24 cellular contexts compared by ENCODE assay signal in genomic region chr2:137190411-137191190, GRCh38.
DNase-seq lines count a peak whose midpoint lies in the region; ATAC-seq lines count a peak whose summit lies in the region.
"Had no signal": no experiment of that assay in that cellular context is flagged by ENCODE, and none has a peak within 500 bp of the region (broad histone marks: within the 10 kb centered on the region; RNA-seq: fewer than 3 reads in every experiment).

No MANE protein-coding gene starts in this region.

- H3K9me3 Mint-ChIP-seq in activated T-cell treated with anti-CD3 and anti-CD28 coated beads, Interleukin-2, amount 50 U/mL, for 72 hours, result peaks cover 0 to 2% of the 10 kb centered on the region in 2 donors
- H3K9me3 Mint-ChIP-seq: activated CD4-positive, alpha-beta memory T cell treated with anti-CD3 and anti-CD28 coated beads, Interleukin-2, amount 10 ng/mL, durations not matched to agents 7 days and 5 days; activated naive CD8-positive, alpha-beta T cell treated with anti-CD3 and anti-CD28 coated beads for 36 hours had no signal

- no peaks in the 10 kb centered on the region for H3K4me1 Mint-ChIP-seq in activated T-cell treated with anti-CD3 and anti-CD28 coated beads, Interleukin-2, amount 50 U/mL, for 72 hours (ENCODE audit: low read depth)
- H3K4me1 Mint-ChIP-seq: activated CD4-positive, alpha-beta memory T cell treated with anti-CD3 and anti-CD28 coated beads, Interleukin-2, amount 10 ng/mL, durations not matched to agents 7 days and 5 days; activated naive CD8-positive, alpha-beta T cell treated with anti-CD3 and anti-CD28 coated beads for 36 hours; naive B cell had no signal

- H3K9me3 ChIP-seq in GM23248 (ENCODE audit: low read depth), result no peaks in the 10 kb centered on the region
- H3K9me3 ChIP-seq: pancreas, right lobe of liver, tibial artery had no signal

- no peak overlapping the region for H3K4me3 Mint-ChIP-seq in activated T-cell treated with anti-CD3 and anti-CD28 coated beads, Interleukin-2, amount 50 U/mL, for 72 hours
- H3K4me3 Mint-ChIP-seq: activated CD4-positive, alpha-beta memory T cell treated with anti-CD3 and anti-CD28 coated beads, Interleukin-2, amount 10 ng/mL, durations not matched to agents 7 days and 5 days; activated naive CD8-positive, alpha-beta T cell treated with anti-CD3 and anti-CD28 coated beads for 36 hours; naive B cell; stimulated activated naive CD8-positive, alpha-beta T cell treated with anti-CD3 and anti-CD28 coated beads, Interleukin-15, Interleukin-2, amounts not matched to agents 100 ng/mL and 50 ng/mL, for 24 hours had no signal

- H4K20me1 ChIP-seq in GM23248 (ENCODE audit: insufficient read depth), result no peaks in the 10 kb centered on the region

- no peaks in the 10 kb centered on the region for H3K79me2 ChIP-seq in GM23248 (ENCODE audit: insufficient read depth)

- H3K27me3 Mint-ChIP-seq in activated T-cell treated with anti-CD3 and anti-CD28 coated beads, Interleukin-2, amount 50 U/mL, for 72 hours (ENCODE audit: low read depth), result no peaks in the 10 kb centered on the region
- H3K27me3 Mint-ChIP-seq: activated CD4-positive, alpha-beta memory T cell treated with anti-CD3 and anti-CD28 coated beads, Interleukin-2, amount 10 ng/mL, durations not matched to agents 7 days and 5 days; activated naive CD8-positive, alpha-beta T cell treated with anti-CD3 and anti-CD28 coated beads for 36 hours; naive B cell; stimulated activated naive CD8-positive, alpha-beta T cell treated with anti-CD3 and anti-CD28 coated beads, Interleukin-15, Interleukin-2, amounts not matched to agents 100 ng/mL and 50 ng/mL, for 24 hours had no signal

- H3K36me3 Mint-ChIP-seq in activated T-cell treated with anti-CD3 and anti-CD28 coated beads, Interleukin-2, amount 50 U/mL, for 72 hours (ENCODE audit: insufficient read depth in 2 of 2), result no peaks in the 10 kb centered on the region
- H3K36me3 Mint-ChIP-seq: activated naive CD8-positive, alpha-beta T cell treated with anti-CD3 and anti-CD28 coated beads for 36 hours; naive B cell had no signal

- H3F3A ChIP-seq in GM23248 (ENCODE audit: insufficient read depth), result 0 out of 2 replicates have a peak, but pooled peaks cover 8% of the 10 kb centered on the region

- no peak overlapping the region for H2AFZ ChIP-seq in GM23248

- H3K4me1 ChIP-seq in GM23248 (ENCODE audit: insufficient read depth), result no peaks in the 10 kb centered on the region
- H3K4me1 ChIP-seq: pancreas, right lobe of liver, tibial artery had no signal

- intact Hi-C loops in left cardiac atrium (cut with DNase I), result no loop called here

- H3K27me3 ChIP-seq in GM23248 (replicated peaks; ENCODE audit: insufficient read depth), result no peaks in the 10 kb centered on the region
- H3K27me3 ChIP-seq: right lobe of liver, tibial artery had no signal

- H3K9ac ChIP-seq in GM23248, result no peak overlapping the region

- no peak overlapping the region for H3K4me3 ChIP-seq in GM23248
- H3K4me3 ChIP-seq: pancreas, right lobe of liver, tibial artery had no signal

- ATAC-seq in left cardiac atrium (peak in 1 of 2 donors; percentile 27), GM18519 (IDR thresholded peaks at IDR 0.05; ENCODE audit: low FRiP score, unreplicated experiment) (no peak)
- no peak for ATAC-seq in activated T-cell treated with anti-CD3 and anti-CD28 coated beads, Interleukin-2, amount 50 U/mL, for 72 hours (replicated peaks in 1 of 2)
- ATAC-seq: activated CD4-positive, CD25-positive, alpha-beta regulatory T cell treated with anti-CD3 and anti-CD28 coated beads, Interleukin-2, amount 50 U/mL, for 24 hours; HCT116; left lobe of liver; pancreas; right lobe of liver had no signal

- H3K27ac Mint-ChIP-seq in activated T-cell treated with anti-CD3 and anti-CD28 coated beads, Interleukin-2, amount 50 U/mL, for 72 hours, result no peak overlapping the region
- H3K27ac Mint-ChIP-seq: activated CD4-positive, alpha-beta memory T cell treated with anti-CD3 and anti-CD28 coated beads, Interleukin-2, amount 10 ng/mL, durations not matched to agents 7 days and 5 days; activated naive CD8-positive, alpha-beta T cell treated with anti-CD3 and anti-CD28 coated beads for 36 hours; naive B cell; stimulated activated naive CD8-positive, alpha-beta T cell treated with anti-CD3 and anti-CD28 coated beads, Interleukin-15, Interleukin-2, amounts not matched to agents 100 ng/mL and 50 ng/mL, for 24 hours had no signal

- no peak overlapping the region for H3K27ac ChIP-seq in GM23248
- H3K27ac ChIP-seq: C4-2B, epithelial cell of prostate, pancreas, right lobe of liver, RWPE1, tibial artery had no signal

- in situ Hi-C loops in GM23248 (cut with MboI), result no loop called here

- no peak overlapping the region for H3K4me2 ChIP-seq in GM23248 (ENCODE audit: unreplicated experiment)

- WGBS in GM23248 (ENCODE audit: low coverage in 1 of 2, low lambda C conversion rate in 2 of 2, missing lambda C conversion rate in 2 of 2), 2 experiments, result 14 to 15% methylated on average over 13 of the region's 13 CpGs

- no peaks in the 10 kb centered on the region for H3K36me3 ChIP-seq in GM23248 (ENCODE audit: low read depth)
- H3K36me3 ChIP-seq: pancreas, right lobe of liver, tibial artery had no signal

- peak; percentile 60 for DNase-seq in EH (ENCODE audit: low read depth)
- peak; percentile 56 for DNase-seq in GM23248
- DNase-seq in SK-N-DZ (ENCODE audit: low spot score), result peak; percentile 8
- peak; percentile 17 for DNase-seq in left cardiac atrium
- DNase-seq in hippocampal formation (lab: John Stamatoyannopoulos, UW), result no peak
- no peak for DNase-seq in activated T-cell treated with anti-CD3 and anti-CD28 coated beads, Interleukin-2, amount 50 U/mL, for 72 hours
- DNase-seq: activated CD4-positive, alpha-beta memory T cell treated with anti-CD3 and anti-CD28 coated beads, Interleukin-2, amount 10 ng/mL, durations not matched to agents 7 days and 5 days; activated naive CD8-positive, alpha-beta T cell treated with anti-CD3 and anti-CD28 coated beads for 36 hours; DMS79 treated with DMSO at 0.1 percent for 48 hours; naive B cell; NCI-H1092 treated with DMSO at 0.1 percent for 48 hours; NCI-H526 treated with DMSO at 0.1 percent for 48 hours; right lobe of liver; stimulated activated CD4-positive, alpha-beta T cell treated with anti-CD3 and anti-CD28 coated beads, Interleukin-15, amount 100 ng/mL, for 24 hours; tibial artery had no signal

- H3K9me2 ChIP-seq in GM23248 (ENCODE audit: insufficient read depth), result no peaks in the 10 kb centered on the region

Comparison
In these comparisons a context has a peak if more than half of its experiments do, and no peak if none do; other contexts are left out.
1. DNase-seq: peak in EH (single experiment), GM23248 (single experiment), SK-N-DZ (single experiment) and left cardiac atrium (single experiment); none in hippocampal formation (0 of 2) and activated T-cell treated with anti-CD3 and anti-CD28 coated beads, Interleukin-2, amount 50 U/mL, for 72 hours (0 of 2).